ENCODE assay signal across 10 cellular contexts in genomic region chr20:57582432-57583288, GRCh38. TPM values are rescaled to one million over a fixed set of nuclear protein-coding genes. Genes with fewer than 3 reads are reported as not detected.
DNase-seq lines count a peak whose midpoint lies in the region; ATAC-seq and TF ChIP-seq lines count a peak whose summit lies in the region.
"Had no signal": no experiment of that assay in that cellular context is flagged by ENCODE, and none has a peak within 500 bp of the region (broad histone marks: within the 10 kb centered on the region; RNA-seq: fewer than 3 reads in every experiment).

No MANE protein-coding gene starts in this region.

- no peaks in the 10 kb centered on the region for H4K20me1 ChIP-seq in SU-DHL-6 (ENCODE audit: low read depth, low read length)

- H3F3A ChIP-seq in SU-DHL-6 (ENCODE audit: insufficient read depth), result no peaks in the 10 kb centered on the region

- H2AFZ ChIP-seq in SU-DHL-6 (ENCODE audit: low read depth, low read length, severe bottlenecking), result no peak overlapping the region

- no peak overlapping the region for H3K4me2 ChIP-seq in SU-DHL-6 (ENCODE audit: low read depth, low read length, poor library complexity, severe bottlenecking)

- intact Hi-C loops in stomach (cut with DNase I; ENCODE audit: low total_unique reads), result no loop called here

- no peaks in the 10 kb centered on the region for H3K36me3 ChIP-seq in SU-DHL-6 (ENCODE audit: low read length)
- no peaks in the 10 kb centered on the region for H3K36me3 ChIP-seq in right atrium auricular region
- no peaks in the 10 kb centered on the region for H3K36me3 ChIP-seq in stomach

- no peaks in the 10 kb centered on the region for H3K27me3 ChIP-seq in SU-DHL-6 (ENCODE audit: low read length)
- no peaks in the 10 kb centered on the region for H3K27me3 ChIP-seq in right atrium auricular region
- peaks cover 0 to 61% (median 24%) of the 10 kb centered on the region in 3 donors for H3K27me3 ChIP-seq in stomach

- H3K9me3 ChIP-seq in SU-DHL-6 (ENCODE audit: insufficient read depth, low read length), result 0 out of 2 replicates have a peak, but pooled peaks cover 1% of the 10 kb centered on the region
- H3K9me3 ChIP-seq in right atrium auricular region, result peaks cover 0 to 2% of the 10 kb centered on the region in 2 donors
- H3K9me3 ChIP-seq in stomach, result peaks cover 0 to 7% (median 4%) of the 10 kb centered on the region in 4 donors

- ATAC-seq in HG03469 (IDR thresholded peaks at IDR 0.05; ENCODE audit: unreplicated experiment) (no peak), HG02588 (IDR thresholded peaks at IDR 0.05; ENCODE audit: unreplicated experiment) (no peak), HG02623 (IDR thresholded peaks at IDR 0.05; ENCODE audit: unreplicated experiment) (no peak)

- no peaks in the 10 kb centered on the region for H3K9me2 ChIP-seq in SU-DHL-6 (replicated peaks; ENCODE audit: insufficient read depth, low read length)

- H3K4me3 ChIP-seq in SU-DHL-6 (ENCODE audit: insufficient read depth, low read length, poor library complexity, severe bottlenecking), result no peak overlapping the region
- H3K4me3 ChIP-seq in right atrium auricular region, result no peak overlapping the region
- H3K4me3 ChIP-seq in stomach, result peak overlapping the region in 1 of 4 donors; percentile 13

- 19 to 29% (median 23%) methylated on average over 18 to 21 of the region's 21 CpGs for WGBS in stomach, 5 donors

- no peak overlapping the region for H3K27ac ChIP-seq in SU-DHL-6 (ENCODE audit: low read depth, low read length)
- H3K27ac ChIP-seq in right atrium auricular region, result peak overlapping the region; percentile 39 to 62
- H3K27ac ChIP-seq in stomach, result peak overlapping the region; percentile 2 to 86 (median 71)

- TF ChIP-seq CTCF in SU-DHL-6 (IDR thresholded peaks at IDR 0.05; ENCODE audit: insufficient read depth, low read length, poor library complexity, severe bottlenecking), result peak; percentile 29
- TF ChIP-seq CTCF in right atrium auricular region (IDR thresholded peaks at IDR 0.05), result no peak
- TF ChIP-seq CTCF in stomach (IDR thresholded peaks at IDR 0.05), result peak in 2 of 7 experiments; percentile 10 to 27

- no peaks in the 10 kb centered on the region for H3K79me2 ChIP-seq in SU-DHL-6 (ENCODE audit: insufficient read depth, low read length)

- no peaks in the 10 kb centered on the region for H3K4me1 ChIP-seq in right atrium auricular region
- peaks cover 12 to 40% (median 26%) of the 10 kb centered on the region in 4 donors for H3K4me1 ChIP-seq in stomach

- no peak for TF ChIP-seq POLR2A in stomach (IDR thresholded peaks at IDR 0.05)

- H3K9ac ChIP-seq in SU-DHL-6 (ENCODE audit: low read length), result no peak overlapping the region

- peak; percentile 81 for DNase-seq in H4 (ENCODE audit: low spot score)
- peak; percentile 69 for DNase-seq in right atrium auricular region (ENCODE audit: low spot score)
- peak; percentile 44 for DNase-seq in stomach
- DNase-seq in SHP77 treated with DMSO at 0.1 percent for 48 hours (lab: John Stamatoyannopoulos, UW), result no peak

- TF ChIP-seq EP300 in stomach (IDR thresholded peaks at IDR 0.05), result peak; percentile 76

RNA-seq across cellular contexts. Expression of gene PCK1, which starts 21.8 kb away (rescaled TPM):
- total RNA-seq in H4 (2014; rRNA removed; shearing (Covaris generic)), result 0.08 TPM in 1 of 2 replicates, not detected in the other
- total RNA-seq in right atrium auricular region (1 to 10 TPM in 1 of 2 donors, under 1 TPM in 1; 0.52 to 4.7 TPM), stomach (100 to 1,000 TPM in 1 of 5 donors, 10 to 100 TPM in 2, under 1 TPM in 2; 0.43 to 311 (median 10.5) TPM)
- polyA plus RNA-seq in stomach, result under 1 TPM; 0.12 to 0.76 (median 0.43) TPM
- total RNA-seq: glomerular endothelial cell, HT1080 had no signal

RNA-seq across cellular contexts. Expression of gene ZBP1, which starts 37.6 kb away (rescaled TPM):
- not detected in 2 replicates for total RNA-seq in H4 (2014; rRNA removed; shearing (Covaris generic))
- total RNA-seq in right atrium auricular region (not detected), stomach (not detected)
- polyA plus RNA-seq in stomach, result under 1 TPM in 2 of 3 donors, not detected in 1; 0.37 to 0.60 TPM
- total RNA-seq: glomerular endothelial cell, HT1080 had no signal

RNA-seq across cellular contexts. Expression of gene CTCFL, which starts 57.7 kb away (rescaled TPM):
- not detected in 2 replicates for total RNA-seq in H4 (2014; rRNA removed; shearing (Covaris generic))
- total RNA-seq in right atrium auricular region (not detected), stomach (not detected)
- polyA plus RNA-seq in stomach, result not detected
- total RNA-seq: glomerular endothelial cell, HT1080 had no signal
